In genomic region chr2:235988271-235989015, GRCh38 we compare ENCODE assay signal across 30 cellular contexts.
"Had no signal": no experiment of that assay in that cellular context is flagged by ENCODE, and none has a peak within 500 bp of the region (broad histone marks: within the 10 kb centered on the region; RNA-seq: fewer than 3 reads in every experiment).

No MANE protein-coding gene starts in this region.

- ATAC-seq: activated CD8-positive, alpha-beta T cell treated with anti-CD3 and anti-CD28 coated beads for 36 hours; activated naive CD4-positive, alpha-beta T cell treated with anti-CD3 and anti-CD28 coated beads, Interleukin-2, amount 50 U/mL, for 72 hours; activated T-cell treated with anti-CD3 and anti-CD28 coated beads, Interleukin-2, amount 50 U/mL, for 4 hours; body of pancreas; PC-3; SK-N-SH treated with all-trans-retinoic acid at 6 μM for 48 hours; T-cell had no signal

- FAIRE-seq: astrocyte had no signal

- H3K4me1 ChIP-seq: adrenal gland, body of pancreas, breast epithelium, Peyer's patch had no signal

- H3K4me1 Mint-ChIP-seq: activated CD4-positive, alpha-beta T cell treated with anti-CD3 and anti-CD28 coated beads, Interleukin-2, amount 10 ng/mL, durations not matched to agents 24 days and 14 days; T-cell had no signal

- DNase-seq: activated CD4-positive, alpha-beta T cell treated with anti-CD3 and anti-CD28 coated beads, Interleukin-2, amount 10 ng/mL, durations not matched to agents 24 days and 14 days; activated CD4-positive, alpha-beta T cell treated with anti-CD3 and anti-CD28 coated beads, Interleukin-2, amount 50 U/mL, for 4 hours; activated CD8-positive, alpha-beta T cell treated with anti-CD3 and anti-CD28 coated beads for 36 hours; activated gamma-delta T cell treated with Interleukin-2 at 50 U/mL for 16 hours; activated naive CD4-positive, alpha-beta T cell treated with anti-CD3 and anti-CD28 coated beads for 36 hours; activated T-cell treated with anti-CD3 and anti-CD28 coated beads for 4 hours; activated T-cell treated with anti-CD3 and anti-CD28 coated beads, Interleukin-2, amount 50 U/mL, for 4 hours; adrenal gland; body of pancreas; Karpas-422; KBM-7; NCI-H1105; NCI-H1417 treated with DMSO at 0.1 percent for 48 hours; NCI-H187 treated with DMSO at 0.1 percent for 48 hours; NCI-H2081; NCI-H345; NCI-H524 treated with DMSO at 0.1 percent for 48 hours; PC-3; Peyer's patch; RPMI8226; SHP77 treated with DMSO at 0.1 percent for 48 hours; T-cell; T-helper 2 cell; T-helper 9 cell; WERI-Rb-1 had no signal

- H3K27ac Mint-ChIP-seq: activated CD4-positive, alpha-beta T cell treated with anti-CD3 and anti-CD28 coated beads, Interleukin-2, amount 10 ng/mL, durations not matched to agents 24 days and 14 days; activated CD8-positive, alpha-beta T cell treated with anti-CD3 and anti-CD28 coated beads for 36 hours; activated naive CD4-positive, alpha-beta T cell treated with anti-CD3 and anti-CD28 coated beads for 36 hours; activated naive CD4-positive, alpha-beta T cell treated with anti-CD3 and anti-CD28 coated beads, Interleukin-2, amount 50 U/mL, for 72 hours; activated T-helper 1 cell treated with anti-CD3 and anti-CD28 coated beads, Interleukin-12 subunit alpha, Interleukin-12 subunit beta, Interleukin-2, Interleukin-4 antibody, amounts not matched to agents 30 ng/mL and 10 ng/mL and 1 ng/mL, durations not matched to agents 14 hours and 24 hours and 36 hours; T-cell had no signal

- H3K27me3 ChIP-seq: adrenal gland, body of pancreas, breast epithelium, Peyer's patch had no signal

- H3K4me3 ChIP-seq: adrenal gland, body of pancreas, breast epithelium, Peyer's patch had no signal

- H3K27ac ChIP-seq: adrenal gland, body of pancreas, breast epithelium, Peyer's patch, WERI-Rb-1 had no signal

- H3K9me3 Mint-ChIP-seq: activated CD8-positive, alpha-beta T cell treated with anti-CD3 and anti-CD28 coated beads for 36 hours; activated T-helper 1 cell treated with anti-CD3 and anti-CD28 coated beads, Interleukin-12 subunit alpha, Interleukin-12 subunit beta, Interleukin-2, Interleukin-4 antibody, amounts not matched to agents 30 ng/mL and 10 ng/mL and 1 ng/mL, durations not matched to agents 14 hours and 24 hours and 36 hours had no signal

- H3K36me3 ChIP-seq: adrenal gland, breast epithelium had no signal

- H3K9me3 ChIP-seq: adrenal gland, body of pancreas, breast epithelium, Peyer's patch had no signal

- H3K4me3 Mint-ChIP-seq: activated CD4-positive, alpha-beta T cell treated with anti-CD3 and anti-CD28 coated beads, Interleukin-2, amount 10 ng/mL, durations not matched to agents 24 days and 14 days; activated CD8-positive, alpha-beta T cell treated with anti-CD3 and anti-CD28 coated beads for 36 hours; activated naive CD4-positive, alpha-beta T cell treated with anti-CD3 and anti-CD28 coated beads for 36 hours; activated T-cell treated with anti-CD3 and anti-CD28 coated beads, Interleukin-2, amount 50 U/mL, for 4 hours; activated T-helper 1 cell treated with anti-CD3 and anti-CD28 coated beads, Interleukin-12 subunit alpha, Interleukin-12 subunit beta, Interleukin-2, Interleukin-4 antibody, amounts not matched to agents 30 ng/mL and 10 ng/mL and 1 ng/mL, durations not matched to agents 14 hours and 24 hours and 36 hours; T-cell had no signal

- H3K27me3 Mint-ChIP-seq: activated CD4-positive, alpha-beta T cell treated with anti-CD3 and anti-CD28 coated beads, Interleukin-2, amount 10 ng/mL, durations not matched to agents 24 days and 14 days had no signal

- H3K36me3 Mint-ChIP-seq: T-cell had no signal
